ENCODE assay signal across 8 cellular contexts in genomic region chr5:53480474-53481353, GRCh38. TPM values are rescaled to one million over a fixed set of nuclear protein-coding genes. Genes with fewer than 3 reads are reported as not detected.
DNase-seq lines count a peak whose midpoint lies in the region; ATAC-seq and TF ChIP-seq lines count a peak whose summit lies in the region.

FST (plus strand) TSS chr5:53480629; CDS start chr5:53480792, 163 bp downstream.

- H3K4me1 ChIP-seq in GM23248 (ENCODE audit: insufficient read depth) = 0 out of 2 replicates have a peak, but pooled peaks cover 8% of the 10 kb centered on the region
- H3K4me1 ChIP-seq in neuron (ENCODE audit: insufficient read depth, low read length) = peaks cover 18% of the 10 kb centered on the region

- H3K4me1 Mint-ChIP-seq in activated B cell treated with CpG ODN at 0.5 μM for 24 hours = peaks cover 39% of the 10 kb centered on the region

- H3K36me3 Mint-ChIP-seq in activated B cell treated with CpG ODN at 0.5 μM for 24 hours (ENCODE audit: low read depth) = no peaks in the 10 kb centered on the region

- DNase-seq in ACHN = peak; percentile 6
- DNase-seq in GM23248 = peak; percentile 77
- DNase-seq in activated B cell treated with CpG ODN at 0.5 μM for 24 hours = peak; percentile 21
- DNase-seq in fibroblast of the aortic adventitia (ENCODE audit: low read depth) = peak; percentile 59

- H3K27me3 Mint-ChIP-seq in activated B cell treated with CpG ODN at 0.5 μM for 24 hours = peaks cover 39% of the 10 kb centered on the region

- peak within 1 kb of the TSS; percentile 93 for H3K9ac ChIP-seq in GM23248

- peak within 1 kb of the TSS; percentile 83 for H3K27ac ChIP-seq in GM23248

- H3K9me3 Mint-ChIP-seq in activated B cell treated with CpG ODN at 0.5 μM for 24 hours = no peaks in the 10 kb centered on the region

- in situ Hi-C loops in ACHN (cut with HindIII; ENCODE audit: low pct_ligation_motif_present, low pct_unique_long_range_greater_than_20kb, low sequenced_read_pairs) (no loop called here), GM23248 (cut with MboI) (no loop called here)

- H2AFZ ChIP-seq in GM23248 (peak within 1 kb of the TSS; percentile 95), neuron (ENCODE audit: low read depth, low read length) (peak within 1 kb of the TSS; percentile 100)

- intact Hi-C loops in activated B cell treated with CpG ODN at 0.5 μM for 24 hours (cut with micrococcal nuclease) = no loop called here

- peaks cover 35% of the 10 kb centered on the region for H3K79me2 ChIP-seq in GM23248 (ENCODE audit: insufficient read depth)

- CTCF ChIA-PET in activated B cell treated with CpG ODN at 0.5 μM for 24 hours (lab: Charles Lee) = no interaction called here

- POLR2A ChIA-PET in activated B cell treated with CpG ODN at 0.5 μM for 24 hours (lab: Charles Lee) = no interaction called here

- H3K36me3 ChIP-seq in GM23248 (ENCODE audit: low read depth) (peaks cover 23% of the 10 kb centered on the region), neuron (ENCODE audit: insufficient read depth, low read length) (peaks cover 20% of the 10 kb centered on the region)

- H4K20me1 ChIP-seq in GM23248 (ENCODE audit: insufficient read depth) = no peaks in the 10 kb centered on the region

- peak within 1 kb of the TSS; percentile 84 for H3K4me3 Mint-ChIP-seq in activated B cell treated with CpG ODN at 0.5 μM for 24 hours

- no peaks in the 10 kb centered on the region for H3K27me3 ChIP-seq in GM23248 (replicated peaks; ENCODE audit: insufficient read depth)
- H3K27me3 ChIP-seq in neuron (ENCODE audit: insufficient read depth, low read length) = no peaks in the 10 kb centered on the region

- H3K27ac Mint-ChIP-seq in activated B cell treated with CpG ODN at 0.5 μM for 24 hours = no peak within 1 kb of the TSS

- no peaks in the 10 kb centered on the region for H3K9me2 ChIP-seq in GM23248 (ENCODE audit: insufficient read depth)

- WGBS in GM23248 (ENCODE audit: low coverage in 1 of 2, low lambda C conversion rate in 2 of 2, missing lambda C conversion rate in 2 of 2), 2 experiments = 1 to 3% methylated on average over 54 to 62 of the region's 65 CpGs

- ATAC-seq in activated B cell treated with CpG ODN at 0.5 μM for 24 hours (ENCODE audit: low read depth) = no peak
- no peak for ATAC-seq in GM21528 (IDR thresholded peaks at IDR 0.05; ENCODE audit: low FRiP score, unreplicated experiment)
- no peak for ATAC-seq in GM18870 (IDR thresholded peaks at IDR 0.05; ENCODE audit: unreplicated experiment)
- no peak for ATAC-seq in GM19452 (IDR thresholded peaks at IDR 0.05; ENCODE audit: unreplicated experiment)

- peak within 1 kb of the TSS; percentile 100 for H3K4me2 ChIP-seq in GM23248 (ENCODE audit: unreplicated experiment)

- H3K9me3 ChIP-seq in GM23248 (ENCODE audit: low read depth) (no peaks in the 10 kb centered on the region), neuron (ENCODE audit: low read length) (no peaks in the 10 kb centered on the region)

- peak within 1 kb of the TSS; percentile 95 for H3K4me3 ChIP-seq in GM23248
- peak within 1 kb of the TSS; percentile 99 for H3K4me3 ChIP-seq in fibroblast of the aortic adventitia (ENCODE audit: low read depth, low read length)
- peak within 1 kb of the TSS; percentile 71 for H3K4me3 ChIP-seq in neuron (ENCODE audit: low read length)

- TF ChIP-seq CTCF in activated B cell treated with CpG ODN at 0.5 μM for 24 hours (IDR thresholded peaks at IDR 0.05) = no peak
- TF ChIP-seq CTCF in fibroblast of the aortic adventitia (IDR thresholded peaks at IDR 0.05; ENCODE audit: insufficient read depth, low read length) = no peak

- peaks cover 22% of the 10 kb centered on the region; the same call in 1 of the 2 replicates for H3F3A ChIP-seq in GM23248 (ENCODE audit: insufficient read depth)

RNA-seq across cellular contexts. Expression of gene FST, which starts in this region (rescaled TPM):
- 61.2 and 87.0 TPM in 2 replicates for total RNA-seq in GM23248 (2014; rRNA removed; shearing (Covaris generic))
- polyA plus RNA-seq in GM23248 (2016; fragmentation: Nextera tagmentation; extraction: Ambion mirVana) = 56.0 and 85.0 TPM in 2 replicates
- total RNA-seq in activated B cell treated with CpG ODN at 0.5 μM for 24 hours (not detected in 2 replicates), fibroblast of the aortic adventitia (ENCODE audit: low replicate concordance) (80.2 and 104 TPM in 2 replicates)

Comparison
In these comparisons a context has a peak if more than half of its experiments do, and no peak if none do; other contexts are left out.
1. RNA of gene FST (total RNA-seq): 80.2 to 104 TPM in fibroblast of the aortic adventitia and 61.2 to 87.0 TPM in GM23248; not detected in activated B cell treated with CpG ODN at 0.5 μM for 24 hours; every median in the first group is over 10 times any median in the second.
2. Peak in DNase-seq in activated B cell treated with CpG ODN at 0.5 μM for 24 hours; RNA of the gene not detected or under 1 TPM.
3. DNase-seq: peak in every context shown above with its lines; median percentile 77 in GM23248; 59 in fibroblast of the aortic adventitia; 21 in activated B cell treated with CpG ODN at 0.5 μM for 24 hours; 6 in ACHN.
4. Peak in every context shown above with its lines, with median percentiles within 50 percentile points of each other: H3K4me3 ChIP-seq.